ENCODE assay signal across 1 cellular context in the genomic region with DNA sequence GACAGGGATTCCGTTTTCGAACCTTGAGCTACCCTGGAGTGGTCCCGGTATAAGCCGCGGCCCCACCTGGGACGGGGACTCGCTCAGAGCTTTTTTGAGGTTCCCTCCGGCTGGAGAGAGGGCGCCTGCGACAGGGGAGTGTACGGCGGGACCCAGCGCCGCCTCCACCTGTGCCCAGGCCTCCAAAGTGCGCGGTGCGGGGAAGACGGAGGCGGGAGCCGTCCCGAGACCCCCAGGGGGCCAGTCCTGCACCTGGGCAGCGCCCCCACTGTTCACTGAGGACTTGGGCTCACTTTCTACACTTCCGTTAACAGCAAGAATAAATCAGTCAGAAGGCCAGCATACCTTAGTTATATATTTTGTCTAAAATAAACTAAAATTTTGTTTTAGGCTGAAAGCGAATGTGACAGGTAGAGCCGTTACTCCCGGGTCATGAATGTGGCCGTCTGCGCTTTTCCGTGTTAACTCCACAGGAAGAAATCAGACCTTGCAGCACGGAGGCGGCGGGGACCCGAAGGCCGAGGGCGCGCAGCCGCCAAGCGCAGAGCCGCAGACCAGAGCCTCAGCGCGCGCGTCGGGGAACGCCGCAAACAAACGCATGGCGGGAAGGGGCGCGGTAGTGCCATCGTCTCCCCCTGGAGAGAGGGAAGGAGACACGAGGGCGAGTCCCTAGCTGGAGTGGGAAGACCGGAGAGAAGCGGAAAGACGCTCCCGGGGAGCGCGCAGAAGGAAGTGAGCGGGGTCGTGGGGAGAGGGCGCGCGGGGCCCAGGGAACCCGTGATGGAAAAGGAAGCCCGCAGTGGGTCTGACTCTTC.
TF ChIP-seq lines count a peak whose summit lies in the region.

No MANE protein-coding gene starts in this region.

TF ChIP-seq in H1, 55 proteins besides CTCF, POLR2A, EP300 and RAD21 (continued from another document):
- TF ChIP-seq, protein P1, sequence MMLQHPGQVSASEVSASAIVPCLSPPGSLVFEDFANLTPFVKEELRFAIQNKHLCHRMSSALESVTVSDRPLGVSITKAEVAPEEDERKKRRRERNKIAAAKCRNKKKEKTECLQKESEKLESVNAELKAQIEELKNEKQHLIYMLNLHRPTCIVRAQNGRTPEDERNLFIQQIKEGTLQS (IDR thresholded peaks at IDR 0.05; ENCODE audit: insufficient read depth, low read depth, low read length), result no peak
- TF ChIP-seq POU5F1 (IDR thresholded peaks at IDR 0.05; ENCODE audit: low read depth, low read length) (no peak), CREB1 (IDR thresholded peaks at IDR 0.05) (no peak)
